In the genomic region with DNA sequence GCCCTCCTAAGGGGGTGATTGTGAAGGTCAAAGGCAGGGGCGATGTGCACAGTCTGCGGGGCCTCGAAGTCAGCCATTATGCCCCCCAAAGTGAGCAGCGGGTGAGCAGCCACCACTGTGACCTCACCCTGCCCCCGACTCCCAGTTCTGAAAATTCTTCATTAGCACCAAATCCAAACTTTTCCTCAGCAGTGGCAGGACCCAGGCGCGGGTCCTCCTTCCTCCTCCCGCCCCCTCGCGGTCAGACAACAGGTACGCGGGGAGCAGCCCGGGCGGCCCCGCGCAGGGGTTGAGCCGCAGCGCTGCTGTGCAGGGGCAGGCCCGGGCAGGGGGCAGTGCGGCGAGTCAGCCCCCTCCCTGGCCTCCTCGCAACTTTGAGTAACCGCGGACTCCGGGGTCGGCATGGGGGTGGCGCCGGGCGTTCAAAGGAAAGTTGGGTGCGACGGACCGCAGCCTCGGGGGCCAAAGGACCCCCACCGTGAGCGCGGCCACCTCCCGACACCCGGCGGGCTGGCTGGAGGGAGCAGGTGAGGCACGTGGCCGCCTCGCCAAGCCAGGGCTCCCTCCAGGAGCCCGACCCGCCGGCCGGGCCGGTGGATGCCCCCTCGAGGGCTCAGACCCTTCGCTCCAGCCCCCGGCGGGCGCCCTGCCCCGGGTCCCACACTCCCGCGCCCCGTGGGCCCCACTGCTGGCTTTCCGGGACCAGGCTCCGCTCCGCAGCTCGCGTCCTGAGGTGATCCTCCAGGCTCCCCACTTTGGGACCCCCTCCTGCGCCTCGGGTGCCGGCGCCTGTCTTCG, we compare ENCODE assay signal across 11 cellular contexts. TPM values are rescaled to one million over a fixed set of nuclear protein-coding genes. Genes with fewer than 3 reads are reported as not detected.
A peak's percentile ranks its signal among the peaks of the same experiment; 100 is the strongest.
DNase-seq lines count a peak whose midpoint lies in the region; ATAC-seq and TF ChIP-seq lines count a peak whose summit lies in the region.
"Had no signal": no experiment of that assay in that cellular context is flagged by ENCODE, and none has a peak within 500 bp of the region (broad histone marks: within the 10 kb centered on the region; RNA-seq: fewer than 3 reads in every experiment).

No MANE protein-coding gene starts in this region.

- H3K27me3 ChIP-seq in right cardiac atrium (ENCODE audit: control insufficient read depth, insufficient read depth), result no peaks in the 10 kb centered on the region

- H3K4me1 ChIP-seq in right cardiac atrium (ENCODE audit: control insufficient read depth, insufficient read depth, low read length), result no peaks in the 10 kb centered on the region

- H3K27ac ChIP-seq in right cardiac atrium (ENCODE audit: low read length), result no peak overlapping the region

- DNase-seq in NCI-H69 (lab: John Stamatoyannopoulos, UW), result peak; percentile 31
- no peak for DNase-seq in right cardiac atrium
- DNase-seq in retina, result peak; percentile 36
- no peak for DNase-seq in DMS153 (lab: John Stamatoyannopoulos, UW)
- DNase-seq: activated effector memory CD4-positive, alpha-beta T cell treated with Interleukin-2 at 50 U/mL for 16 hours; effector memory CD4-positive, alpha-beta T cell; NCI-H226 had no signal

- 2% methylated on average over 66 of the region's 66 CpGs for WGBS in right cardiac atrium

- no peaks in the 10 kb centered on the region for H3K9me3 ChIP-seq in right cardiac atrium (ENCODE audit: control insufficient read depth, low read length)

- ATAC-seq in right cardiac atrium, result peak; percentile 7 to 30
- no peak for ATAC-seq in HG02678 (IDR thresholded peaks at IDR 0.05; ENCODE audit: unreplicated experiment)
- no peak for ATAC-seq in GM18498 (IDR thresholded peaks at IDR 0.05; ENCODE audit: unreplicated experiment)
- ATAC-seq in GM21423 (IDR thresholded peaks at IDR 0.05; ENCODE audit: unreplicated experiment), result no peak

- intact Hi-C loops in right cardiac atrium (cut with DNase I), result no loop called here

- TF ChIP-seq CTCF in GM12873 (IDR thresholded peaks at IDR 0.05; ENCODE audit: insufficient read depth, low read depth, low read length, missing control alignments), result peak; percentile 4

- H3K4me3 ChIP-seq in right cardiac atrium (ENCODE audit: low read length), result peak overlapping the region; percentile 59

RNA-seq across cellular contexts. Expression of a gene that starts 49.4 kb away (rescaled TPM):
- total RNA-seq in right cardiac atrium, result 10 to 100 TPM in 3 of 4 donors, 1 to 10 TPM in 1; 9.3 to 18.3 (median 11.2) TPM
- polyA plus RNA-seq in right cardiac atrium, result 9.8 TPM

Comparison
In these comparisons a context has a peak if more than half of its experiments do, and no peak if none do; other contexts are left out.
1. DNase-seq: peak in NCI-H69 (single experiment) and retina (single experiment); none in right cardiac atrium (0 of 3) and DMS153 (single experiment).
2. ATAC-seq: peak in right cardiac atrium (2 of 2); none in HG02678 (single experiment), GM18498 (single experiment) and GM21423 (single experiment).